ENCODE assay signal across 22 cellular contexts in genomic region chr12:58925111-58925732, GRCh38. TPM values are rescaled to one million over a fixed set of nuclear protein-coding genes. Genes with fewer than 3 reads are reported as not detected.
A peak's percentile ranks its signal among the peaks of the same experiment; 100 is the strongest.
DNase-seq lines count a peak whose midpoint lies in the region; ATAC-seq, FAIRE-seq and TF ChIP-seq lines count a peak whose summit lies in the region.
"Had no signal": no experiment of that assay in that cellular context is flagged by ENCODE, and none has a peak within 500 bp of the region (broad histone marks: within the 10 kb centered on the region; RNA-seq: fewer than 3 reads in every experiment).

No MANE protein-coding gene starts in this region.

- TF ChIP-seq POLR2A in endothelial cell of umbilical vein (IDR thresholded peaks at IDR 0.05; ENCODE audit: low read depth, low read length) = peak; percentile 52

- peak overlapping the region; percentile 51 for H3K4me2 ChIP-seq in endothelial cell of umbilical vein (ENCODE audit: insufficient read depth, low read length)

- H3K27ac ChIP-seq in SJSA1 = peak overlapping the region; percentile 19; the same call in 1 of the 2 replicates
- H3K27ac ChIP-seq in endothelial cell of umbilical vein (ENCODE audit: insufficient read depth, low read depth, low read length) = peak overlapping the region; percentile 55
- H3K27ac ChIP-seq: gastroesophageal sphincter, SJCRH30, uterus had no signal

- no peaks in the 10 kb centered on the region for H3K9me3 ChIP-seq in SJSA1 (replicated peaks)
- no peaks in the 10 kb centered on the region for H3K9me3 ChIP-seq in endothelial cell of umbilical vein (replicated peaks; ENCODE audit: control insufficient read depth, insufficient read depth, low read length)
- H3K9me3 ChIP-seq in mucosa of stomach (ENCODE audit: control insufficient read depth, low read length) = no peaks in the 10 kb centered on the region
- H3K9me3 ChIP-seq: gastroesophageal sphincter, SJCRH30, uterus had no signal

- no peaks in the 10 kb centered on the region for H4K20me1 ChIP-seq in endothelial cell of umbilical vein (replicated peaks; ENCODE audit: control insufficient read depth, extremely low read depth, insufficient read depth, low read length)

- H3K79me2 ChIP-seq in endothelial cell of umbilical vein (ENCODE audit: control insufficient read depth, insufficient read depth, low read length) = peaks cover under 1% of the 10 kb centered on the region

- POLR2A ChIA-PET in endothelial cell of umbilical vein (lab: Charles Lee) = interaction anchor here (1.2 kb wide), 2 partner anchors 36 to 153 kb away, joined by 3 to 5 read pairs; no protein-coding TSS in a partner anchor

- H3K9ac ChIP-seq in endothelial cell of umbilical vein (replicated peaks; ENCODE audit: extremely low read depth, insufficient read depth, low read length) (peak overlapping the region; percentile 25), mucosa of stomach (ENCODE audit: low read length) (peak overlapping the region; percentile 10)

- peaks cover 44% of the 10 kb centered on the region for H3K4me1 ChIP-seq in SJSA1 (replicated peaks)
- H3K4me1 ChIP-seq in endothelial cell of umbilical vein (ENCODE audit: control insufficient read depth, extremely low read depth, insufficient read depth, low read length) = peaks cover 43% of the 10 kb centered on the region
- peaks cover 9% of the 10 kb centered on the region for H3K4me1 ChIP-seq in mucosa of stomach (ENCODE audit: control insufficient read depth, insufficient read depth, low read length)
- H3K4me1 ChIP-seq: uterus had no signal

- intact Hi-C loops in endothelial cell of umbilical vein (cut with micrococcal nuclease) = no loop called here

- in situ Hi-C loops in Caki2 (cut with HindIII; ENCODE audit: low pct_unique_long_range_greater_than_20kb, low sequenced_read_pairs) = no loop called here

- peaks cover under 1% of the 10 kb centered on the region; the same call in 1 of the 2 replicates for H3K36me3 ChIP-seq in SJSA1
- no peaks in the 10 kb centered on the region for H3K36me3 ChIP-seq in endothelial cell of umbilical vein (ENCODE audit: control insufficient read depth in 2 of 2, extremely low read depth in 1 of 2, insufficient read depth in 2 of 2, low read length in 2 of 2)
- H3K36me3 ChIP-seq in mucosa of stomach (ENCODE audit: control insufficient read depth, insufficient read depth, low read length) = no peaks in the 10 kb centered on the region
- H3K36me3 ChIP-seq: gastroesophageal sphincter, SJCRH30, uterus had no signal

- peak; percentile 50 for DNase-seq in Caki2 (ENCODE audit: low read depth)
- no peak for DNase-seq in SJSA1 (ENCODE audit: low read depth in 1 of 2, low spot score in 2 of 2)
- peak; percentile 92 for DNase-seq in endothelial cell of umbilical vein (ENCODE audit: low read depth, low spot score)
- DNase-seq in medulla oblongata (ENCODE audit: extremely low spot score) = no peak
- no peak for DNase-seq in DMS 273 (lab: John Stamatoyannopoulos, UW; ENCODE audit: unreplicated experiment)
- DNase-seq: ACHN; activated CD4-positive, alpha-beta T cell treated with anti-CD3 and anti-CD28 coated beads, Interleukin-2, amount 50 U/mL, for 1 hour; activated T-cell treated with anti-CD3 and anti-CD28 coated beads, Interleukin-2, amount 50 U/mL, for 4 hours; CD8-positive, alpha-beta memory T cell; central memory CD4-positive, alpha-beta T cell; H7; NCI-H2171 treated with DMSO at 0.1 percent for 48 hours; posterior cingulate gyrus; SJCRH30; T1000; uterus had no signal

- TF ChIP-seq CTCF in endothelial cell of umbilical vein (IDR thresholded peaks at IDR 0.05; ENCODE audit: extremely low read depth in 1 of 2, insufficient read depth in 1 of 2, low read depth in 1 of 2, low read length in 2 of 2) = no peak

- no TSS peak for BruUV-seq in endothelial cell of umbilical vein (replicated peaks; lab: Mats Ljungman, UMichigan)

- ATAC-seq in GM21526 (IDR thresholded peaks at IDR 0.05; ENCODE audit: low FRiP score, unreplicated experiment) (no peak), GM21737 (IDR thresholded peaks at IDR 0.05; ENCODE audit: unreplicated experiment) (no peak)
- ATAC-seq: activated T-cell treated with anti-CD3 and anti-CD28 coated beads, Interleukin-2, amount 50 U/mL, for 4 hours; gastroesophageal sphincter had no signal

- dilution Hi-C loops in endothelial cell of umbilical vein (cut with MboI; ENCODE audit: extremely low pct_ligation_motif_present, low sequenced_read_pairs) = no loop called here

- H3K4me3 ChIP-seq in SJSA1 = no peak overlapping the region
- peak overlapping the region in 1 of 3 experiments; percentile 2 for H3K4me3 ChIP-seq in endothelial cell of umbilical vein (replicated peaks in 1 of 3; ENCODE audit: insufficient read depth in 1 of 3, low read depth in 1 of 3, low read length in 3 of 3)
- no peak overlapping the region for H3K4me3 ChIP-seq in mucosa of stomach (ENCODE audit: low read length)
- H3K4me3 ChIP-seq: gastroesophageal sphincter, SJCRH30, uterus had no signal

- FAIRE-seq in endothelial cell of umbilical vein (lab: Jason Lieb, UNC) = peak; percentile 92
- FAIRE-seq: G401.6, GM12891 had no signal

- no peaks in the 10 kb centered on the region for H3K9me1 ChIP-seq in endothelial cell of umbilical vein (replicated peaks; ENCODE audit: control insufficient read depth, extremely low read depth, insufficient read depth, low read length)

- CTCF ChIA-PET in endothelial cell of umbilical vein (lab: Charles Lee) = interaction anchor here (0.8 to 3.5 kb wide), 8 partner anchors 9 to 385 kb away, joined by 3 to 19 read pairs (median 4); no protein-coding TSS in a partner anchor

- H3K27me3 ChIP-seq in SJSA1 (replicated peaks) = no peaks in the 10 kb centered on the region
- no peaks in the 10 kb centered on the region for H3K27me3 ChIP-seq in endothelial cell of umbilical vein (ENCODE audit: control insufficient read depth in 2 of 2, insufficient read depth in 2 of 2, low read length in 2 of 2)
- H3K27me3 ChIP-seq in mucosa of stomach (ENCODE audit: control insufficient read depth, insufficient read depth, low read length) = no peaks in the 10 kb centered on the region
- H3K27me3 ChIP-seq: gastroesophageal sphincter, SJCRH30, uterus had no signal

- H2AFZ ChIP-seq in endothelial cell of umbilical vein (ENCODE audit: low read depth, low read length) = peak overlapping the region; percentile 36

TF ChIP-seq in endothelial cell of umbilical vein, 7 proteins besides CTCF, POLR2A, EP300 and RAD21:
- TF ChIP-seq POLR2AphosphoS5 (IDR thresholded peaks at IDR 0.05; ENCODE audit: insufficient read depth, low read depth, low read length) (peak; percentile 32), GATA2 (IDR thresholded peaks at IDR 0.05; ENCODE audit: insufficient read depth, insufficient read length, low read depth, low read length) (peak; percentile 90), FOS (IDR thresholded peaks at IDR 0.05; ENCODE audit: borderline replicate concordance, insufficient read depth, low read length) (peak; percentile 73), MYC (IDR thresholded peaks at IDR 0.05; ENCODE audit: low read depth, low read length) (no peak), EZH2 (IDR thresholded peaks at IDR 0.05; ENCODE audit: borderline replicate concordance, low read depth, low read length, severe bottlenecking) (no peak), JUN (IDR thresholded peaks at IDR 0.05; ENCODE audit: borderline replicate concordance, insufficient read depth, insufficient read length, low read depth) (peak; percentile 76), MAX (IDR thresholded peaks at IDR 0.05; ENCODE audit: insufficient read depth, insufficient read length) (no peak)

RNA-seq across cellular contexts. Expression of gene LRIG3, which starts 4.9 kb away (rescaled TPM):
- total RNA-seq in Caki2 (2014; rRNA removed; shearing (Covaris generic); ENCODE audit: low replicate concordance) = 16.5 and 29.7 TPM in 2 replicates
- total RNA-seq in SJSA1 (2014; rRNA removed; shearing (Covaris generic)) = 30.6 and 51.8 TPM in 2 replicates
- 42.9 and 55.5 TPM in 2 replicates for total RNA-seq in endothelial cell of umbilical vein
- polyA plus RNA-seq in endothelial cell of umbilical vein = 43.8 and 55.7 TPM in 2 replicates
- 29.9 and 35.4 TPM in 2 replicates for polyA plus RNA-seq in endothelial cell of umbilical vein (2011; cell fraction: cytosol; rRNA removed)
- polyA plus RNA-seq in endothelial cell of umbilical vein (2011; cell fraction: nucleus; rRNA removed) = 243 and 268 TPM in 2 replicates
- 32.9 and 36.9 TPM in 2 replicates for polyA plus RNA-seq in endothelial cell of umbilical vein (2012)
- 151 and 163 TPM in 2 replicates for polyA minus RNA-seq in endothelial cell of umbilical vein
- 8.7 TPM for polyA minus RNA-seq in endothelial cell of umbilical vein (2011; cell fraction: cytosol; rRNA and poly(A)+ RNA removed)
- 531 and 703 TPM in 2 replicates for polyA minus RNA-seq in endothelial cell of umbilical vein (2011; cell fraction: nucleus; rRNA and poly(A)+ RNA removed)
- polyA plus RNA-seq: CD8-positive, alpha-beta memory T cell had no signal

Comparison
In these comparisons a context has a peak if more than half of its experiments do, and no peak if none do; other contexts are left out.
1. DNase-seq: peak in Caki2 (single experiment) and endothelial cell of umbilical vein (single experiment); none in SJSA1 (0 of 2), medulla oblongata (single experiment) and DMS 273 (single experiment).